In the genomic region with DNA sequence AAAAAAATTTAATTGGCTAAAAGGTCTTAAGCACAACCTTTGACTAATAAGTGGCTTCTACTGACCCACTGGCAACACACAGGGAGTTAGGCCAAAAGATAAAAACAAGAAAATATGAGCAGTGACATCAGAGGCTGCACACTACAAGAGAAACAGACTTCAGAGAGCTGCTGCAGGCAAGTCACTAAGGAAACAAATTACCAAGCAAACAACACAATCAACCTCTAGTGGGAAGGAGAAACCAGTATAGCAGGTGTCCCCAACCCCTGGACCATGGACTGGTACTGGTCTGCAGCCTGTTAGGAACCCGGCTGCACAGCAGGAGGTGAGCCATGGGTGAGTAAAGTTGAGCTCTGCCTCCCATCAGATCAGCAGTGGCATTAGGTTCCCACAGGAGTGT, we compare ENCODE assay signal across 13 cellular contexts. TPM values are rescaled to one million over a fixed set of nuclear protein-coding genes. Genes with fewer than 3 reads are reported as not detected.
DNase-seq lines count a peak whose midpoint lies in the region; ATAC-seq and TF ChIP-seq lines count a peak whose summit lies in the region.
"Had no signal": no experiment of that assay in that cellular context is flagged by ENCODE, and none has a peak within 500 bp of the region (broad histone marks: within the 10 kb centered on the region; RNA-seq: fewer than 3 reads in every experiment).

No MANE protein-coding gene starts in this region.

- H2BK12ac ChIP-seq in mesenchymal stem cell (ENCODE audit: low read length in 2 of 2), result no peak overlapping the region

- H3K36me3 ChIP-seq in mesenchymal stem cell (ENCODE audit: control insufficient read depth in 1 of 2, insufficient read depth in 2 of 2, low read depth in 1 of 2, low read length in 2 of 2), result peaks cover 21 to 49% of the 10 kb centered on the region in 2 experiments

- H3K18ac ChIP-seq in mesenchymal stem cell (ENCODE audit: low read depth in 1 of 2, low read length in 2 of 2), result peak overlapping the region in 1 of 2 experiments; percentile 24

- H3K9me3 ChIP-seq in mesenchymal stem cell (ENCODE audit: control insufficient read depth, low read length), result no peaks in the 10 kb centered on the region
- no peaks in the 10 kb centered on the region for H3K9me3 ChIP-seq in CD4-positive, alpha-beta T cell (ENCODE audit: control insufficient read depth, low read length)
- H3K9me3 ChIP-seq: adrenal gland had no signal

- no peak overlapping the region for H4K91ac ChIP-seq in mesenchymal stem cell (ENCODE audit: low read length)

- POLR2A ChIA-PET in CD4-positive, alpha-beta T cell (lab: Charles Lee), result interaction anchor here (1.0 to 1.7 kb wide), 3 partner anchors 13 to 90 kb away, joined by 3 to 5 read pairs (median 4); a partner anchor contains a TSS

- no peaks in the 10 kb centered on the region for H3K4me1 Mint-ChIP-seq in CD4-positive, alpha-beta T cell (ENCODE audit: low read depth)

- no peak overlapping the region for H3K27ac ChIP-seq in mesenchymal stem cell (ENCODE audit: low read length, poor library complexity, severe bottlenecking)
- H3K27ac ChIP-seq in CD4-positive, alpha-beta T cell (ENCODE audit: low read depth, low read length), result no peak overlapping the region

- H3K14ac ChIP-seq in mesenchymal stem cell (ENCODE audit: low read length in 2 of 2), result peak overlapping the region in 1 of 2 experiments; percentile 11

- no peak overlapping the region for H2BK120ac ChIP-seq in mesenchymal stem cell (ENCODE audit: low read depth, low read length)

- WGBS in mesenchymal stem cell, result 87% methylated on average over 1 of the region's 1 CpG

- no peak overlapping the region for H3K4me3 Mint-ChIP-seq in CD4-positive, alpha-beta T cell
- H3K4me3 Mint-ChIP-seq: activated T-cell treated with anti-CD3 and anti-CD28 coated beads, Interleukin-2, amount 50 U/mL, for 24 hours had no signal

- H3K27me3 ChIP-seq in mesenchymal stem cell (ENCODE audit: control insufficient read depth in 1 of 2, insufficient read depth in 1 of 2, low read length in 2 of 2), result no peaks in the 10 kb centered on the region
- H3K27me3 ChIP-seq in CD4-positive, alpha-beta T cell (ENCODE audit: control insufficient read depth, insufficient read depth, low read length), result no peaks in the 10 kb centered on the region
- H3K27me3 ChIP-seq: adrenal gland had no signal

- H2BK5ac ChIP-seq in mesenchymal stem cell (ENCODE audit: low read depth, low read length, poor library complexity, severe bottlenecking), result no peak overlapping the region

- H3K9me3 Mint-ChIP-seq in CD4-positive, alpha-beta T cell, result no peaks in the 10 kb centered on the region
- H3K9me3 Mint-ChIP-seq: activated T-cell treated with anti-CD3 and anti-CD28 coated beads, Interleukin-2, amount 50 U/mL, for 24 hours had no signal

- peak; percentile 91 for DNase-seq in DMS53 (lab: John Stamatoyannopoulos, UW)
- peak; percentile 17 for DNase-seq in NCI-H2029 treated with DMSO at 0.1 percent for 48 hours (lab: John Stamatoyannopoulos, UW)
- DNase-seq in choroid plexus epithelial cell (ENCODE audit: low read depth), result peak; percentile 45
- no peak for DNase-seq in mesenchymal stem cell
- no peak for DNase-seq in SKM-1 treated with dmso at 0.1 percent for 144 hours (lab: John Stamatoyannopoulos, UW; ENCODE audit: unreplicated experiment)
- DNase-seq in CD4-positive, alpha-beta T cell, result no peak
- DNase-seq in stimulated activated naive CD4-positive, alpha-beta T cell treated with Interleukin-2 at 50 U/mL for 16 hours (lab: John Stamatoyannopoulos, UW), result no peak
- DNase-seq in activated CD4-positive, alpha-beta T cell treated with anti-CD3 and anti-CD28 coated beads, Interleukin-2, amount 50 U/mL, for 4 hours, result no peak
- DNase-seq: activated CD4-positive, CD25-positive, alpha-beta regulatory T cell treated with anti-CD3 and anti-CD28 coated beads, Interleukin-2, amount 50 U/mL, for 72 hours; activated T-cell treated with anti-CD3 and anti-CD28 coated beads, Interleukin-2, amount 50 U/mL, for 24 hours; DND-41; foreskin fibroblast had no signal

- ATAC-seq in CD4-positive, alpha-beta T cell (ENCODE audit: poor library complexity), result no peak

- H3K4me3 ChIP-seq in choroid plexus epithelial cell (ENCODE audit: low read depth, low read length), result no peak overlapping the region
- H3K4me3 ChIP-seq in mesenchymal stem cell (ENCODE audit: insufficient read depth in 1 of 2, low read depth in 1 of 2, low read length in 2 of 2), result no peak overlapping the region
- H3K4me3 ChIP-seq: adrenal gland had no signal

- H4K8ac ChIP-seq in mesenchymal stem cell (ENCODE audit: low read length), result peak overlapping the region; percentile 60

- TF ChIP-seq CTCF in choroid plexus epithelial cell (conservative IDR thresholded peaks at IDR 0.05; ENCODE audit: low read depth, low read length), result no peak
- no peak for TF ChIP-seq CTCF in CD4-positive, alpha-beta T cell (IDR thresholded peaks at IDR 0.05)

- no peak overlapping the region for H2AFZ ChIP-seq in mesenchymal stem cell (ENCODE audit: low read depth, low read length)

- H2AK5ac ChIP-seq in mesenchymal stem cell (ENCODE audit: low read length, severe bottlenecking), result no peak overlapping the region

- peaks cover 22% of the 10 kb centered on the region for H3K79me1 ChIP-seq in mesenchymal stem cell (replicated peaks; ENCODE audit: low read length, poor library complexity, severe bottlenecking)

- H3K27me3 Mint-ChIP-seq in CD4-positive, alpha-beta T cell, result no peaks in the 10 kb centered on the region
- H3K27me3 Mint-ChIP-seq: activated T-cell treated with anti-CD3 and anti-CD28 coated beads, Interleukin-2, amount 50 U/mL, for 24 hours had no signal

- H3K4ac ChIP-seq in mesenchymal stem cell (ENCODE audit: low read depth in 1 of 2, low read length in 2 of 2), result no peak overlapping the region

- H3K4me2 ChIP-seq in mesenchymal stem cell (ENCODE audit: low read length, poor library complexity, severe bottlenecking), result no peak overlapping the region

- peaks cover 76% of the 10 kb centered on the region for H3K36me3 Mint-ChIP-seq in CD4-positive, alpha-beta T cell (ENCODE audit: low read depth)

- no peak overlapping the region for H3K9ac ChIP-seq in mesenchymal stem cell (ENCODE audit: low read length)

- H3K23ac ChIP-seq in mesenchymal stem cell (ENCODE audit: low read length in 2 of 2), result no peak overlapping the region

- intact Hi-C loops in CD4-positive, alpha-beta T cell (cut with DNase I, micrococcal nuclease), result no loop called here

- H3K27ac Mint-ChIP-seq in CD4-positive, alpha-beta T cell, result no peak overlapping the region

- peaks cover 3% of the 10 kb centered on the region for H3K4me1 ChIP-seq in mesenchymal stem cell (ENCODE audit: control insufficient read depth, insufficient read depth, low read depth, low read length)

- peak overlapping the region; percentile 40 for H2BK15ac ChIP-seq in mesenchymal stem cell (ENCODE audit: low read depth, poor library complexity, severe bottlenecking)

- CTCF ChIA-PET in CD4-positive, alpha-beta T cell (lab: Charles Lee), result no interaction called here

RNA-seq across cellular contexts. Expression of a gene that starts 20.8 kb away (rescaled TPM):
- polyA plus RNA-seq in mesenchymal stem cell (2013, experiment 1 of 2), result 71.3 TPM
- polyA plus RNA-seq in mesenchymal stem cell (2013, experiment 2 of 2), result 71.6 TPM
- total RNA-seq in CD4-positive, alpha-beta T cell, result 100 to 1,000 TPM; 132 to 137 TPM

RNA-seq across cellular contexts. Expression of a gene that starts 46.8 kb away (rescaled TPM):
- polyA plus RNA-seq in mesenchymal stem cell (2013, experiment 1 of 2), result 14.9 TPM
- 15.8 TPM for polyA plus RNA-seq in mesenchymal stem cell (2013, experiment 2 of 2)
- 1 to 10 TPM; 2.4 to 2.6 TPM for total RNA-seq in CD4-positive, alpha-beta T cell

Comparison
In these comparisons a context has a peak if more than half of its experiments do, and no peak if none do; other contexts are left out.
1. DNase-seq: peak in DMS53 (single experiment), NCI-H2029 treated with DMSO at 0.1 percent for 48 hours (single experiment) and choroid plexus epithelial cell (single experiment); none in mesenchymal stem cell (single experiment), SKM-1 treated with dmso at 0.1 percent for 144 hours (single experiment), CD4-positive, alpha-beta T cell (0 of 10), stimulated activated naive CD4-positive, alpha-beta T cell treated with Interleukin-2 at 50 U/mL for 16 hours (single experiment) and activated CD4-positive, alpha-beta T cell treated with anti-CD3 and anti-CD28 coated beads, Interleukin-2, amount 50 U/mL, for 4 hours (0 of 2).